In the genomic region with DNA sequence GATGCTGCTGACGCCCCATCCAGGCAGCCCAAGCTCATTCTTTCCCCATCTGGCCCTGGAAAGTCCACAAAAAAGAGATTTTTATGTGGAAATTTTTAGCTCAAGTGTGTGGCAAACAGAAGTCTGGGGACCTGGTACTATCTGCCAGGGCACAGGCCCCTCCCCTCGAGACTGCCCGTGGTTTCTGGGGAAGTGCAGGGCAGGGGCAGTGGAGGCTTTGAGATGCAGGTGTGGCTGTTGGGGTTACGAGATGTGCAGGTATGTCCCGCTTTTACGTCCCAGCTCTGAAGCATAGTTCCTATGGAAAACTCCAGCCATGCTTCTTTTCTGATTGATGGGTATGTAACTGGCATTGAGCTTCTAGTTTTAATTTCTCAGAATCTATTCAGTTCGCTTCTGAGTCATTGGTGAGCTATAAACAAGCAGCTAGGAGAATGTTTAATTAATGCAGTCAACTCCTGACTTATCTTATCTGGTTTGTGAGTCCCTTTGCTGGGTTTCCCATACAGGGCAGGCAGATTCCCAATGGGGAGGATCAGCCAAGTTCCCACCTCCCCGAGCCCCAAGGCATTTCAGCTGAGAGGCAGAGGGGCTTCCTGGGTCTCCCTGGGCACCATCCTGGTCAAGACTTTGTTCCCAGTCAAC, we compare ENCODE assay signal across 19 cellular contexts. TPM values are rescaled to one million over a fixed set of nuclear protein-coding genes. Genes with fewer than 3 reads are reported as not detected.
A peak's percentile ranks its signal among the peaks of the same experiment; 100 is the strongest.
DNase-seq lines count a peak whose midpoint lies in the region; ATAC-seq and TF ChIP-seq lines count a peak whose summit lies in the region.
"Had no signal": no experiment of that assay in that cellular context is flagged by ENCODE, and none has a peak within 500 bp of the region (broad histone marks: within the 10 kb centered on the region; RNA-seq: fewer than 3 reads in every experiment).

No MANE protein-coding gene starts in this region.

- H4K20me1 ChIP-seq in SK-N-SH (ENCODE audit: insufficient read depth) (no peaks in the 10 kb centered on the region), OCI-LY7 (ENCODE audit: insufficient read depth, low read length) (no peaks in the 10 kb centered on the region), PC-9 (ENCODE audit: insufficient read depth) (no peaks in the 10 kb centered on the region)

- H3K9ac ChIP-seq in SK-N-SH: no peak overlapping the region

- H2AFZ ChIP-seq in SK-N-SH (ENCODE audit: low read depth) (peak overlapping the region; percentile 66; the same call in 1 of the 2 replicates), OCI-LY7 (ENCODE audit: low read length) (peak overlapping the region; percentile 83), PC-9 (no peak overlapping the region)

- H3K36me3 ChIP-seq in SK-N-SH (replicated peaks in 1 of 2; ENCODE audit: control insufficient read depth in 1 of 2, insufficient read depth in 2 of 2, low read length in 1 of 2): no peaks in the 10 kb centered on the region
- H3K36me3 ChIP-seq in OCI-LY7 (ENCODE audit: insufficient read depth, low read length): no peaks in the 10 kb centered on the region
- H3K36me3 ChIP-seq in psoas muscle (ENCODE audit: insufficient read depth in 1 of 2, low read depth in 1 of 2): no peaks in the 10 kb centered on the region
- H3K36me3 ChIP-seq in PC-9 (ENCODE audit: low read depth): no peaks in the 10 kb centered on the region

- H3K27ac Mint-ChIP-seq in stimulated activated memory B cell treated with anti-CD40 and anti-IgM and Interleukin-4, amounts not matched to agents 10 μg/mL and 1 μg/mL and 100 μg/mL, for 72 hours: peak overlapping the region; percentile 78
- H3K27ac Mint-ChIP-seq: activated naive CD4-positive, alpha-beta T cell treated with anti-CD3 and anti-CD28 coated beads, Interleukin-2, amount 10 ng/mL, durations not matched to agents 7 days and 5 days; naive thymus-derived CD8-positive, alpha-beta T cell had no signal

- BruUV-seq in OCI-LY7 (replicated peaks; lab: Mats Ljungman, UMichigan): no TSS peak
- no TSS peak for BruUV-seq in PC-9 (replicated peaks; lab: Mats Ljungman, UMichigan)

- H3K27me3 Mint-ChIP-seq in stimulated activated memory B cell treated with anti-CD40 and anti-IgM and Interleukin-4, amounts not matched to agents 10 μg/mL and 1 μg/mL and 100 μg/mL, for 72 hours: peaks cover 25% of the 10 kb centered on the region

- H3K4me3 Mint-ChIP-seq in stimulated activated memory B cell treated with anti-CD40 and anti-IgM and Interleukin-4, amounts not matched to agents 10 μg/mL and 1 μg/mL and 100 μg/mL, for 72 hours: no peak overlapping the region
- H3K4me3 Mint-ChIP-seq: activated naive CD4-positive, alpha-beta T cell treated with anti-CD3 and anti-CD28 coated beads, Interleukin-2, amount 10 ng/mL, durations not matched to agents 7 days and 5 days; naive thymus-derived CD8-positive, alpha-beta T cell had no signal

- DNase-seq in SK-N-SH (no peak), OCI-LY7 (ENCODE audit: low spot score) (peak; percentile 13), fibroblast of villous mesenchyme (ENCODE audit: low read depth) (peak; percentile 54), NCI-H526 treated with DMSO at 0.1 percent for 48 hours (lab: John Stamatoyannopoulos, UW) (no peak), psoas muscle (no peak), PC-9 (no peak)
- DNase-seq: activated naive CD4-positive, alpha-beta T cell treated with anti-CD3 and anti-CD28 coated beads, Interleukin-2, amount 10 ng/mL, durations not matched to agents 7 days and 5 days; activated T-cell treated with anti-CD3 and anti-CD28 coated beads, Interleukin-2, amount 50 U/mL, for 48 hours; hippocampal formation; KG1; NCI-H2029; NCI-H345; stimulated activated CD4-positive, alpha-beta T cell treated with anti-CD3 and anti-CD28 coated beads, Interleukin-4, amount 100 ng/mL, for 24 hours had no signal

- no peaks in the 10 kb centered on the region for H3K9me3 Mint-ChIP-seq in stimulated activated memory B cell treated with anti-CD40 and anti-IgM and Interleukin-4, amounts not matched to agents 10 μg/mL and 1 μg/mL and 100 μg/mL, for 72 hours
- H3K9me3 Mint-ChIP-seq: activated naive CD4-positive, alpha-beta T cell treated with anti-CD3 and anti-CD28 coated beads, Interleukin-2, amount 10 ng/mL, durations not matched to agents 7 days and 5 days; naive thymus-derived CD8-positive, alpha-beta T cell had no signal

- H3K4me3 ChIP-seq in SK-N-SH (ENCODE audit: low read depth in 2 of 2, low read length in 1 of 2) (no peak overlapping the region), OCI-LY7 (ENCODE audit: low read depth, low read length, poor library complexity, severe bottlenecking) (no peak overlapping the region), fibroblast of villous mesenchyme (ENCODE audit: low read depth, low read length) (no peak overlapping the region), psoas muscle (no peak overlapping the region), PC-9 (no peak overlapping the region)

- POLR2A ChIA-PET in SK-N-SH (lab: Yijun Ruan, JAX): interaction anchor here (1.0 to 1.6 kb wide), 2 partner anchors 9 to 13 kb away, joined by 3 to 4 read pairs; no protein-coding TSS in a partner anchor
- POLR2A ChIA-PET in OCI-LY7 (lab: Charles Lee): interaction anchor here (0.6 to 1.8 kb wide), 5 partner anchors 10 to 692 kb away, joined by 3 to 5 read pairs (median 3); no protein-coding TSS in a partner anchor
- POLR2A ChIA-PET in PC-9 (lab: Charles Lee; ENCODE audit: unreplicated experiment): interaction anchor here (0.6 kb wide), 1 partner anchor 19 kb away, joined by 3 read pairs; no protein-coding TSS in a partner anchor

- H3K9me3 ChIP-seq in SK-N-SH (no peaks in the 10 kb centered on the region), OCI-LY7 (ENCODE audit: low read length) (no peaks in the 10 kb centered on the region), psoas muscle (no peaks in the 10 kb centered on the region), PC-9 (ENCODE audit: insufficient read depth, low read depth) (no peaks in the 10 kb centered on the region)

- TF ChIP-seq CTCF in SK-N-SH (IDR thresholded peaks at IDR 0.05) (no peak), OCI-LY7 (conservative IDR thresholded peaks at IDR 0.05; ENCODE audit: low read length) (no peak), fibroblast of villous mesenchyme (IDR thresholded peaks at IDR 0.05; ENCODE audit: insufficient read depth, low read depth, low read length) (no peak), psoas muscle (IDR thresholded peaks at IDR 0.05) (no peak), PC-9 (conservative IDR thresholded peaks at IDR 0.05) (no peak)

- H3K9me2 ChIP-seq in SK-N-SH (no peaks in the 10 kb centered on the region), OCI-LY7 (ENCODE audit: insufficient read depth, low read length) (no peaks in the 10 kb centered on the region), PC-9 (ENCODE audit: insufficient read depth) (no peaks in the 10 kb centered on the region)

- H3K27ac ChIP-seq in SK-N-SH (ENCODE audit: low read depth in 2 of 2, low read length in 1 of 2) (no peak overlapping the region; a peak in 1 of 4 replicates), OCI-LY7 (ENCODE audit: low read depth, low read length, poor library complexity, severe bottlenecking) (no peak overlapping the region), psoas muscle (no peak overlapping the region), PC-9 (no peak overlapping the region)
- H3K27ac ChIP-seq: 22Rv1 had no signal

- H3K4me1 Mint-ChIP-seq in stimulated activated memory B cell treated with anti-CD40 and anti-IgM and Interleukin-4, amounts not matched to agents 10 μg/mL and 1 μg/mL and 100 μg/mL, for 72 hours: peaks cover 17% of the 10 kb centered on the region
- H3K4me1 Mint-ChIP-seq: activated naive CD4-positive, alpha-beta T cell treated with anti-CD3 and anti-CD28 coated beads, Interleukin-2, amount 10 ng/mL, durations not matched to agents 7 days and 5 days had no signal

- intact Hi-C loops in OCI-LY7 (cut with micrococcal nuclease; ENCODE audit: unreplicated experiment) (no loop called here), psoas muscle (cut with DNase I) (no loop called here), PC-9 (cut with micrococcal nuclease; ENCODE audit: unreplicated experiment) (no loop called here)

- no peak overlapping the region for H3K4me2 ChIP-seq in SK-N-SH
- peak overlapping the region; percentile 43 for H3K4me2 ChIP-seq in OCI-LY7 (ENCODE audit: low read length)
- no peak overlapping the region for H3K4me2 ChIP-seq in PC-9

- WGBS in SK-N-SH (ENCODE audit: low lambda C conversion rate): 76% methylated on average over 8 of the region's 8 CpGs
- WGBS in psoas muscle, 3 donors: 74 to 79% (median 77%) methylated on average over 8 of the region's 8 CpGs

- TF ChIP-seq RAD21 in SK-N-SH (IDR thresholded peaks at IDR 0.05; ENCODE audit: low read length): no peak

- ATAC-seq in SK-N-SH treated with all-trans-retinoic acid at 6 μM for 48 hours (no peak), psoas muscle (no peak)
- peak; percentile 58 for ATAC-seq in stimulated activated memory B cell treated with anti-CD40 and anti-IgM and Interleukin-4, amounts not matched to agents 10 μg/mL and 1 μg/mL and 100 μg/mL, for 72 hours
- ATAC-seq: activated CD4-positive, CD25-positive, alpha-beta regulatory T cell treated with anti-CD3 and anti-CD28 coated beads, Interleukin-2, amount 50 U/mL, for 24 hours; naive thymus-derived CD8-positive, alpha-beta T cell had no signal

- H3F3A ChIP-seq in SK-N-SH (replicated peaks; ENCODE audit: insufficient read depth) (no peaks in the 10 kb centered on the region), PC-9 (ENCODE audit: insufficient read depth, low read depth) (no peaks in the 10 kb centered on the region; the same call in 1 of the 2 replicates)

- CTCF ChIA-PET in SK-N-SH (lab: Yijun Ruan, JAX): interaction anchor here (0.7 to 3.5 kb wide), 9 partner anchors 8 to 126 kb away, joined by 3 to 16 read pairs (median 8); no protein-coding TSS in a partner anchor
- CTCF ChIA-PET in OCI-LY7 (lab: Charles Lee; ENCODE audit: unreplicated experiment): no interaction called here
- CTCF ChIA-PET in PC-9 (lab: Charles Lee): no interaction called here

- no peaks in the 10 kb centered on the region for H3K27me3 ChIP-seq in SK-N-SH (ENCODE audit: insufficient read depth)
- H3K27me3 ChIP-seq in psoas muscle (ENCODE audit: insufficient read depth in 3 of 3, low read length in 2 of 3): peaks cover 0 to 7% (median 4%) of the 10 kb centered on the region in 3 donors
- H3K27me3 ChIP-seq in PC-9 (ENCODE audit: insufficient read depth, low read depth): no peaks in the 10 kb centered on the region

- no peaks in the 10 kb centered on the region for H3K36me3 Mint-ChIP-seq in stimulated activated memory B cell treated with anti-CD40 and anti-IgM and Interleukin-4, amounts not matched to agents 10 μg/mL and 1 μg/mL and 100 μg/mL, for 72 hours
- H3K36me3 Mint-ChIP-seq: activated naive CD4-positive, alpha-beta T cell treated with anti-CD3 and anti-CD28 coated beads, Interleukin-2, amount 10 ng/mL, durations not matched to agents 7 days and 5 days; naive thymus-derived CD8-positive, alpha-beta T cell had no signal

- H3K79me2 ChIP-seq in SK-N-SH (ENCODE audit: insufficient read depth): no peaks in the 10 kb centered on the region
- H3K79me2 ChIP-seq in OCI-LY7 (ENCODE audit: insufficient read depth, low read depth, low read length): no peaks in the 10 kb centered on the region
- no peaks in the 10 kb centered on the region for H3K79me2 ChIP-seq in PC-9 (ENCODE audit: low read depth)

- H3K4me1 ChIP-seq in SK-N-SH (ENCODE audit: control insufficient read depth in 1 of 2, insufficient read depth in 2 of 2, low read depth in 1 of 2, low read length in 1 of 2) (peaks cover 0 to 18% of the 10 kb centered on the region in 2 experiments; a peak in 1 of 4 replicates), OCI-LY7 (ENCODE audit: insufficient read depth, low read length, poor library complexity, severe bottlenecking) (peaks cover 14% of the 10 kb centered on the region), psoas muscle (no peaks in the 10 kb centered on the region), PC-9 (replicated peaks; ENCODE audit: insufficient read depth) (no peaks in the 10 kb centered on the region)

- no peak for TF ChIP-seq EP300 in SK-N-SH (IDR thresholded peaks at IDR 0.05; ENCODE audit: borderline replicate concordance in 1 of 2, low read depth in 1 of 2, low read length in 1 of 2)

RNA-seq across cellular contexts. Expression of gene TBX4, which starts 16.2 kb away (rescaled TPM):
- polyA plus RNA-seq in SK-N-SH (2012; rRNA removed) (0.02 and 0.05 TPM in 2 replicates), psoas muscle (not detected)
- 0.05 and 0.19 TPM in 2 replicates for polyA plus RNA-seq in SK-N-SH (2012; cell fraction: cytosol; rRNA removed)
- 0.45 and 0.75 TPM in 2 replicates for polyA plus RNA-seq in SK-N-SH (2012; cell fraction: nucleus; rRNA removed)
- not detected in 2 replicates for total RNA-seq in OCI-LY7 (2014; rRNA removed; shearing (Covaris generic))
- total RNA-seq in OCI-LY7 (2022) (not detected in 2 replicates), fibroblast of villous mesenchyme (not detected in 2 replicates), psoas muscle (under 1 TPM in 1 of 4 donors, not detected in 3; 0.22 TPM), PC-9 (2021) (0.88 TPM in 1 of 2 replicates, not detected in the other)
- total RNA-seq: naive thymus-derived CD8-positive, alpha-beta T cell; T-helper 2 cell treated with Interferon-gamma antibody and Interleukin-4, amounts not matched to agents 100 ng/mL and 5 ng/mL, for 36 hours had no signal
- polyA plus RNA-seq: naive thymus-derived CD8-positive, alpha-beta T cell had no signal

Comparison
In these comparisons a context has a peak if more than half of its experiments do, and no peak if none do; other contexts are left out.
1. DNase-seq: peak in OCI-LY7 (single experiment) and fibroblast of villous mesenchyme (single experiment); none in SK-N-SH (single experiment), NCI-H526 treated with DMSO at 0.1 percent for 48 hours (single experiment), psoas muscle (0 of 2) and PC-9 (0 of 2).